Comparison of ENCODE assay signal across 11 cellular contexts in genomic region chr12:92717202-92717601, GRCh38. TPM values are rescaled to one million over a fixed set of nuclear protein-coding genes. Genes with fewer than 3 reads are reported as not detected.
DNase-seq lines count a peak whose midpoint lies in the region; ATAC-seq, FAIRE-seq and TF ChIP-seq lines count a peak whose summit lies in the region.
"Had no signal": no experiment of that assay in that cellular context is flagged by ENCODE, and none has a peak within 500 bp of the region (broad histone marks: within the 10 kb centered on the region; RNA-seq: fewer than 3 reads in every experiment).

No MANE protein-coding gene starts in this region.

- CTCF ChIA-PET in IMR-90 (lab: Yijun Ruan, JAX), result interaction anchor here (0.6 to 1.0 kb wide), 2 partner anchors 11 to 22 kb away, joined by 3 read pairs; no protein-coding TSS in a partner anchor

- no peak overlapping the region for H2BK5ac ChIP-seq in IMR-90 (ENCODE audit: low read depth, low read length, poor library complexity, severe bottlenecking)

- no peaks in the 10 kb centered on the region for H3K79me2 ChIP-seq in astrocyte (ENCODE audit: insufficient read depth, low read length)

- H3K9ac ChIP-seq in IMR-90 (ENCODE audit: low read depth, low read length) (no peak overlapping the region), astrocyte (ENCODE audit: low read length) (no peak overlapping the region)

- H3K9me1 ChIP-seq in IMR-90 (ENCODE audit: insufficient read depth, low read length), result peaks cover 3% of the 10 kb centered on the region

- no peak overlapping the region for H4K5ac ChIP-seq in IMR-90 (ENCODE audit: low read depth, low read length)

- TF ChIP-seq POLR2A in IMR-90 (IDR thresholded peaks at IDR 0.05; ENCODE audit: low read depth, low read length), result no peak
- no peak for TF ChIP-seq POLR2A in right lobe of liver (IDR thresholded peaks at IDR 0.05)

- peaks cover 0 to 3% (median 3%) of the 10 kb centered on the region in 3 donors for H3K27me3 Mint-ChIP-seq in CD14-positive monocyte (ENCODE audit: low read depth in 3 of 3)
- H3K27me3 Mint-ChIP-seq in astrocyte (ENCODE audit: low read depth, unreplicated experiment), result peaks cover 4% of the 10 kb centered on the region
- H3K27me3 Mint-ChIP-seq in immature natural killer cell (ENCODE audit: low read depth in 3 of 3), result peaks cover 0 to 5% (median 4%) of the 10 kb centered on the region in 3 donors

- no peak overlapping the region for H3K14ac ChIP-seq in IMR-90 (replicated peaks; ENCODE audit: low read depth, low read length)

- H3K4me3 Mint-ChIP-seq in CD14-positive monocyte (no peak overlapping the region), astrocyte (ENCODE audit: unreplicated experiment) (no peak overlapping the region), immature natural killer cell (no peak overlapping the region)

- H3K18ac ChIP-seq in IMR-90 (ENCODE audit: low read depth, low read length), result no peak overlapping the region

- dilution Hi-C loops in IMR-90 (cut with HindIII; ENCODE audit: low sequenced_read_pairs, unreplicated experiment), result no loop called here

- H3K56ac ChIP-seq in IMR-90 (ENCODE audit: extremely low read depth, insufficient read depth, low read length), result no peak overlapping the region

- intact Hi-C loops in CD14-positive monocyte (cut with micrococcal nuclease) (no loop called here), IMR-90 (cut with micrococcal nuclease) (no loop called here), right lobe of liver (cut with DNase I) (no loop called here)

- H4K8ac ChIP-seq in IMR-90 (ENCODE audit: low read depth in 2 of 2, low read length in 2 of 2), result no peak overlapping the region

- no peaks in the 10 kb centered on the region for H3K79me1 ChIP-seq in IMR-90 (ENCODE audit: low read depth in 1 of 2, low read length in 2 of 2)

- H3K9me3 ChIP-seq in IMR-90 (ENCODE audit: control insufficient read depth, insufficient read depth, low read length), result no peaks in the 10 kb centered on the region
- H3K9me3 ChIP-seq in astrocyte (ENCODE audit: insufficient read depth, low read depth, low read length), result no peaks in the 10 kb centered on the region
- no peaks in the 10 kb centered on the region for H3K9me3 ChIP-seq in right lobe of liver

- H3K36me3 Mint-ChIP-seq in CD14-positive monocyte (no peaks in the 10 kb centered on the region), astrocyte (ENCODE audit: low read depth, unreplicated experiment) (no peaks in the 10 kb centered on the region), immature natural killer cell (no peaks in the 10 kb centered on the region)
- H3K36me3 Mint-ChIP-seq: activated naive CD4-positive, alpha-beta T cell treated with anti-CD3 and anti-CD28 coated beads, Interleukin-2, amount 50 U/mL, for 72 hours had no signal

- H3K4me3 ChIP-seq in IMR-90 (ENCODE audit: insufficient read depth, low read depth, low read length) (no peak overlapping the region), astrocyte (ENCODE audit: insufficient read depth, low read depth, low read length) (no peak overlapping the region), right lobe of liver (no peak overlapping the region)

- no TSS peak for BruUV-seq in IMR-90 (replicated peaks; lab: Mats Ljungman, UMichigan)

- H3K27ac Mint-ChIP-seq in CD14-positive monocyte (no peak overlapping the region), astrocyte (ENCODE audit: unreplicated experiment) (no peak overlapping the region), immature natural killer cell (no peak overlapping the region)

- no peak overlapping the region for H2BK20ac ChIP-seq in IMR-90 (ENCODE audit: low read depth, low read length)

- peak; percentile 46; the same call in 1 of the 2 replicates for ATAC-seq in IMR-90 (ENCODE audit: low read depth)
- peak in 1 of 4 donors; percentile 36 for ATAC-seq in right lobe of liver
- ATAC-seq in HG03354 (IDR thresholded peaks at IDR 0.05; ENCODE audit: poor library complexity, severe bottlenecking, unreplicated experiment), result no peak
- ATAC-seq: activated naive CD4-positive, alpha-beta T cell treated with anti-CD3 and anti-CD28 coated beads, Interleukin-2, amount 50 U/mL, for 72 hours had no signal

- H4K91ac ChIP-seq in IMR-90 (ENCODE audit: insufficient read depth, low read depth, low read length), result no peak overlapping the region

- H2AK9ac ChIP-seq in IMR-90 (replicated peaks; ENCODE audit: low read depth, low read length, poor library complexity), result no peak overlapping the region

- H2BK15ac ChIP-seq in IMR-90 (ENCODE audit: low read depth, low read length), result no peak overlapping the region

- TF ChIP-seq CTCF in CD14-positive monocyte (IDR thresholded peaks at IDR 0.05) (peak; percentile 29), IMR-90 (conservative IDR thresholded peaks at IDR 0.05; ENCODE audit: low read depth, low read length) (peak; percentile 51), astrocyte (IDR thresholded peaks at IDR 0.05; ENCODE audit: insufficient read depth, low read depth, low read length) (peak; percentile 17), right lobe of liver (IDR thresholded peaks at IDR 0.05) (peak; percentile 7 to 27 (median 15))

- POLR2A ChIA-PET in IMR-90 (lab: Charles Lee; ENCODE audit: unreplicated experiment), result no interaction called here

- no peak overlapping the region for H2AK5ac ChIP-seq in IMR-90 (ENCODE audit: low read depth, low read length)

- H3K27me3 ChIP-seq in IMR-90 (ENCODE audit: control insufficient read depth, insufficient read depth, low read length), result no peaks in the 10 kb centered on the region
- no peaks in the 10 kb centered on the region for H3K27me3 ChIP-seq in astrocyte (ENCODE audit: insufficient read depth, low read length)
- H3K27me3 ChIP-seq in right lobe of liver, result no peaks in the 10 kb centered on the region

- H4K20me1 ChIP-seq in IMR-90 (ENCODE audit: insufficient read depth, low read length) (no peaks in the 10 kb centered on the region), astrocyte (ENCODE audit: insufficient read depth, low read length) (no peaks in the 10 kb centered on the region)

- H3K4me1 ChIP-seq in IMR-90 (ENCODE audit: control insufficient read depth, insufficient read depth, low read length) (peaks cover 5% of the 10 kb centered on the region), astrocyte (ENCODE audit: insufficient read depth, low read length) (peaks cover 10% of the 10 kb centered on the region), right lobe of liver (no peaks in the 10 kb centered on the region)

- H3K27ac ChIP-seq in IMR-90 (ENCODE audit: insufficient read depth, low read length), result no peak overlapping the region
- H3K27ac ChIP-seq in astrocyte (ENCODE audit: low read depth, low read length), result no peak overlapping the region
- H3K27ac ChIP-seq in right lobe of liver, result no peak overlapping the region

- no peak overlapping the region for H3K4me2 ChIP-seq in IMR-90 (ENCODE audit: low read depth, low read length)
- H3K4me2 ChIP-seq in astrocyte (ENCODE audit: low read length), result no peak overlapping the region

- H3K23ac ChIP-seq in IMR-90 (ENCODE audit: low read depth, low read length), result no peak overlapping the region

- H2AFZ ChIP-seq in IMR-90 (replicated peaks; ENCODE audit: low read length, poor library complexity) (no peak overlapping the region), astrocyte (ENCODE audit: low read depth, low read length) (no peak overlapping the region)

- in situ Hi-C loops in IMR-90 (cut with MboI; ENCODE audit: low sequenced_read_pairs), result no loop called here

- H2BK120ac ChIP-seq in IMR-90 (ENCODE audit: low read depth, low read length), result no peak overlapping the region

- no peak for FAIRE-seq in astrocyte (lab: Jason Lieb, UNC)

- peak; percentile 41 for TF ChIP-seq RAD21 in IMR-90 (IDR thresholded peaks at IDR 0.05; ENCODE audit: low read length)

- H3K36me3 ChIP-seq in IMR-90 (ENCODE audit: control insufficient read depth, insufficient read depth, low read length) (no peaks in the 10 kb centered on the region), astrocyte (ENCODE audit: insufficient read depth, low read length) (no peaks in the 10 kb centered on the region), right lobe of liver (no peaks in the 10 kb centered on the region)

- no peak overlapping the region for H3K4ac ChIP-seq in IMR-90 (ENCODE audit: low read depth, low read length)

- DNase-seq in CD14-positive monocyte (ENCODE audit: low spot score), result no peak
- peak; percentile 38 for DNase-seq in IMR-90
- peak; percentile 2 for DNase-seq in astrocyte (ENCODE audit: low read depth)
- no peak for DNase-seq in right lobe of liver
- DNase-seq in NCI-H2029 (lab: John Stamatoyannopoulos, UW), result no peak
- no peak for DNase-seq in NCI-H2107 (lab: John Stamatoyannopoulos, UW)
- no peak for DNase-seq in immature natural killer cell
- DNase-seq: islet precursor cell, SHP77 had no signal

- H3K4me1 Mint-ChIP-seq in CD14-positive monocyte (peaks cover 8% of the 10 kb centered on the region), astrocyte (ENCODE audit: low read depth, unreplicated experiment) (peaks cover 9% of the 10 kb centered on the region), immature natural killer cell (no peaks in the 10 kb centered on the region)

- peaks cover 0 to 18% (median 5%) of the 10 kb centered on the region in 7 donors for H3K9me3 Mint-ChIP-seq in CD14-positive monocyte
- H3K9me3 Mint-ChIP-seq in astrocyte (ENCODE audit: unreplicated experiment), result peaks cover 8% of the 10 kb centered on the region
- no peaks in the 10 kb centered on the region for H3K9me3 Mint-ChIP-seq in immature natural killer cell

- WGBS in IMR-90 (ENCODE audit: extremely low coverage in 2 of 2, insufficient read length in 1 of 2), 2 experiments, result no CpG with 5 or more reads among the region's 2 CpGs
- WGBS in right lobe of liver (ENCODE audit: insufficient coverage, low coverage, low lambda C conversion rate, missing lambda C conversion rate), result 64% methylated on average over 2 of the region's 2 CpGs

TF ChIP-seq in IMR-90, 13 proteins besides CTCF, POLR2A, EP300 and RAD21 (continues in another document):
- TF ChIP-seq BHLHE40 (IDR thresholded peaks at IDR 0.05; ENCODE audit: low read depth, low read length) (no peak), USF2 (IDR thresholded peaks at IDR 0.05; ENCODE audit: low read depth, low read length) (no peak), MXI1 (IDR thresholded peaks at IDR 0.05; ENCODE audit: borderline replicate concordance, low read depth, low read length) (no peak), MAZ (IDR thresholded peaks at IDR 0.05; ENCODE audit: borderline replicate concordance, low read depth, low read length) (no peak)

RNA-seq across cellular contexts. Expression of gene PLEKHG7, which starts 14.4 kb away (rescaled TPM):
- polyA plus RNA-seq in CD14-positive monocyte, result not detected
- under 0.01 TPM in 1 of 2 replicates, not detected in the other for total RNA-seq in IMR-90 (2012; rRNA removed)
- not detected in 2 replicates for polyA plus RNA-seq in IMR-90 (2012; rRNA removed)
- not detected in 2 replicates for polyA plus RNA-seq in IMR-90 (2012; cell fraction: cytosol; rRNA removed)
- polyA plus RNA-seq in IMR-90 (2012; cell fraction: nucleus; rRNA removed; ENCODE audit: low replicate concordance), result 0.05 TPM in 1 of 2 replicates, not detected in the other
- 0.14 and 0.68 TPM in 2 replicates for total RNA-seq in astrocyte
- under 1 TPM; 0.15 to 0.49 (median 0.23) TPM for total RNA-seq in right lobe of liver
- not detected for polyA plus RNA-seq in immature natural killer cell
- total RNA-seq: activated naive CD4-positive, alpha-beta T cell treated with anti-CD3 and anti-CD28 coated beads, Interleukin-2, amount 50 U/mL, for 72 hours had no signal

Comparison
In these comparisons a context has a peak if more than half of its experiments do, and no peak if none do; other contexts are left out.
1. DNase-seq: peak in IMR-90 (single experiment) and astrocyte (single experiment); none in CD14-positive monocyte (single experiment), right lobe of liver (0 of 3), NCI-H2029 (single experiment), NCI-H2107 (single experiment) and immature natural killer cell (0 of 3).
2. Peak in every context shown above with its lines, with median percentiles within 50 percentile points of each other: CTCF ChIP-seq.